In genomic region chr15:91586542-91586941, GRCh38 we compare ENCODE assay signal across 2 cellular contexts.
TF ChIP-seq lines count a peak whose summit lies in the region.

No MANE protein-coding gene starts in this region.

TF ChIP-seq in liver, 16 proteins besides CTCF, POLR2A, EP300 and RAD21 (continued from another document):
- TF ChIP-seq ZBTB33 (IDR thresholded peaks at IDR 0.05) (peak; percentile 27), GABPA (IDR thresholded peaks at IDR 0.05 in 1 of 2, conservative IDR thresholded peaks at IDR 0.05 in 1 of 2) (no peak), HNF4G (IDR thresholded peaks at IDR 0.05) (no peak), SP1 (IDR thresholded peaks at IDR 0.05) (no peak), EGR1 (IDR thresholded peaks at IDR 0.05; ENCODE audit: low read depth in 2 of 2) (no peak), TAF1 (conservative IDR thresholded peaks at IDR 0.05) (no peak), HNF4A (conservative IDR thresholded peaks at IDR 0.05) (peak; percentile 24 to 51), FOXA1 (IDR thresholded peaks at IDR 0.05) (no peak), RXRA (IDR thresholded peaks at IDR 0.05) (peak in 1 of 2 donors; percentile 52), MAX (IDR thresholded peaks at IDR 0.05) (peak; percentile 33)
- TF ChIP-seq, protein P1, sequence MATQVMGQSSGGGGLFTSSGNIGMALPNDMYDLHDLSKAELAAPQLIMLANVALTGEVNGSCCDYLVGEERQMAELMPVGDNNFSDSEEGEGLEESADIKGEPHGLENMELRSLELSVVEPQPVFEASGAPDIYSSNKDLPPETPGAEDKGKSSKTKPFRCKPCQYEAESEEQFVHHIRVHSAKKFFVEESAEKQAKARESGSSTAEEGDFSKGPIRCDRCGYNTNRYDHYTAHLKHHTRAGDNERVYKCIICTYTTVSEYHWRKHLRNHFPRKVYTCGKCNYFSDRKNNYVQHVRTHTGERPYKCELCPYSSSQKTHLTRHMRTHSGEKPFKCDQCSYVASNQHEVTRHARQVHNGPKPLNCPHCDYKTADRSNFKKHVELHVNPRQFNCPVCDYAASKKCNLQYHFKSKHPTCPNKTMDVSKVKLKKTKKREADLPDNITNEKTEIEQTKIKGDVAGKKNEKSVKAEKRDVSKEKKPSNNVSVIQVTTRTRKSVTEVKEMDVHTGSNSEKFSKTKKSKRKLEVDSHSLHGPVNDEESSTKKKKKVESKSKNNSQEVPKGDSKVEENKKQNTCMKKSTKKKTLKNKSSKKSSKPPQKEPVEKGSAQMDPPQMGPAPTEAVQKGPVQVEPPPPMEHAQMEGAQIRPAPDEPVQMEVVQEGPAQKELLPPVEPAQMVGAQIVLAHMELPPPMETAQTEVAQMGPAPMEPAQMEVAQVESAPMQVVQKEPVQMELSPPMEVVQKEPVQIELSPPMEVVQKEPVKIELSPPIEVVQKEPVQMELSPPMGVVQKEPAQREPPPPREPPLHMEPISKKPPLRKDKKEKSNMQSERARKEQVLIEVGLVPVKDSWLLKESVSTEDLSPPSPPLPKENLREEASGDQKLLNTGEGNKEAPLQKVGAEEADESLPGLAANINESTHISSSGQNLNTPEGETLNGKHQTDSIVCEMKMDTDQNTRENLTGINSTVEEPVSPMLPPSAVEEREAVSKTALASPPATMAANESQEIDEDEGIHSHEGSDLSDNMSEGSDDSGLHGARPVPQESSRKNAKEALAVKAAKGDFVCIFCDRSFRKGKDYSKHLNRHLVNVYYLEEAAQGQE (IDR thresholded peaks at IDR 0.05), result no peak
- TF ChIP-seq, protein P2, sequence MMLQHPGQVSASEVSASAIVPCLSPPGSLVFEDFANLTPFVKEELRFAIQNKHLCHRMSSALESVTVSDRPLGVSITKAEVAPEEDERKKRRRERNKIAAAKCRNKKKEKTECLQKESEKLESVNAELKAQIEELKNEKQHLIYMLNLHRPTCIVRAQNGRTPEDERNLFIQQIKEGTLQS (IDR thresholded peaks at IDR 0.05), result no peak
TF ChIP-seq in liver: peak in this region for 6.

TF ChIP-seq in HepG2, 621 proteins besides CTCF, POLR2A, EP300 and RAD21:
- TF ChIP-seq, protein P3, sequence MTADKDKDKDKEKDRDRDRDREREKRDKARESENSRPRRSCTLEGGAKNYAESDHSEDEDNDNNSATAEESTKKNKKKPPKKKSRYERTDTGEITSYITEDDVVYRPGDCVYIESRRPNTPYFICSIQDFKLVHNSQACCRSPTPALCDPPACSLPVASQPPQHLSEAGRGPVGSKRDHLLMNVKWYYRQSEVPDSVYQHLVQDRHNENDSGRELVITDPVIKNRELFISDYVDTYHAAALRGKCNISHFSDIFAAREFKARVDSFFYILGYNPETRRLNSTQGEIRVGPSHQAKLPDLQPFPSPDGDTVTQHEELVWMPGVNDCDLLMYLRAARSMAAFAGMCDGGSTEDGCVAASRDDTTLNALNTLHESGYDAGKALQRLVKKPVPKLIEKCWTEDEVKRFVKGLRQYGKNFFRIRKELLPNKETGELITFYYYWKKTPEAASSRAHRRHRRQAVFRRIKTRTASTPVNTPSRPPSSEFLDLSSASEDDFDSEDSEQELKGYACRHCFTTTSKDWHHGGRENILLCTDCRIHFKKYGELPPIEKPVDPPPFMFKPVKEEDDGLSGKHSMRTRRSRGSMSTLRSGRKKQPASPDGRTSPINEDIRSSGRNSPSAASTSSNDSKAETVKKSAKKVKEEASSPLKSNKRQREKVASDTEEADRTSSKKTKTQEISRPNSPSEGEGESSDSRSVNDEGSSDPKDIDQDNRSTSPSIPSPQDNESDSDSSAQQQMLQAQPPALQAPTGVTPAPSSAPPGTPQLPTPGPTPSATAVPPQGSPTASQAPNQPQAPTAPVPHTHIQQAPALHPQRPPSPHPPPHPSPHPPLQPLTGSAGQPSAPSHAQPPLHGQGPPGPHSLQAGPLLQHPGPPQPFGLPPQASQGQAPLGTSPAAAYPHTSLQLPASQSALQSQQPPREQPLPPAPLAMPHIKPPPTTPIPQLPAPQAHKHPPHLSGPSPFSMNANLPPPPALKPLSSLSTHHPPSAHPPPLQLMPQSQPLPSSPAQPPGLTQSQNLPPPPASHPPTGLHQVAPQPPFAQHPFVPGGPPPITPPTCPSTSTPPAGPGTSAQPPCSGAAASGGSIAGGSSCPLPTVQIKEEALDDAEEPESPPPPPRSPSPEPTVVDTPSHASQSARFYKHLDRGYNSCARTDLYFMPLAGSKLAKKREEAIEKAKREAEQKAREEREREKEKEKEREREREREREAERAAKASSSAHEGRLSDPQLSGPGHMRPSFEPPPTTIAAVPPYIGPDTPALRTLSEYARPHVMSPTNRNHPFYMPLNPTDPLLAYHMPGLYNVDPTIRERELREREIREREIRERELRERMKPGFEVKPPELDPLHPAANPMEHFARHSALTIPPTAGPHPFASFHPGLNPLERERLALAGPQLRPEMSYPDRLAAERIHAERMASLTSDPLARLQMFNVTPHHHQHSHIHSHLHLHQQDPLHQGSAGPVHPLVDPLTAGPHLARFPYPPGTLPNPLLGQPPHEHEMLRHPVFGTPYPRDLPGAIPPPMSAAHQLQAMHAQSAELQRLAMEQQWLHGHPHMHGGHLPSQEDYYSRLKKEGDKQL (CRISPR knock-in tag; IDR thresholded peaks at IDR 0.05; ENCODE audit: low read depth), result no peak
- TF ChIP-seq ZNF446 (CRISPR knock-in tag; IDR thresholded peaks at IDR 0.05), result no peak
- TF ChIP-seq MED13 (CRISPR knock-in tag; IDR thresholded peaks at IDR 0.05), result no peak
- no peak for TF ChIP-seq ZGPAT (CRISPR knock-in tag; IDR thresholded peaks at IDR 0.05)
- TF ChIP-seq ZNF629 (CRISPR knock-in tag; conservative IDR thresholded peaks at IDR 0.05), result no peak
- no peak for TF ChIP-seq KLF13 (CRISPR knock-in tag; IDR thresholded peaks at IDR 0.05)
- TF ChIP-seq, protein P4, sequence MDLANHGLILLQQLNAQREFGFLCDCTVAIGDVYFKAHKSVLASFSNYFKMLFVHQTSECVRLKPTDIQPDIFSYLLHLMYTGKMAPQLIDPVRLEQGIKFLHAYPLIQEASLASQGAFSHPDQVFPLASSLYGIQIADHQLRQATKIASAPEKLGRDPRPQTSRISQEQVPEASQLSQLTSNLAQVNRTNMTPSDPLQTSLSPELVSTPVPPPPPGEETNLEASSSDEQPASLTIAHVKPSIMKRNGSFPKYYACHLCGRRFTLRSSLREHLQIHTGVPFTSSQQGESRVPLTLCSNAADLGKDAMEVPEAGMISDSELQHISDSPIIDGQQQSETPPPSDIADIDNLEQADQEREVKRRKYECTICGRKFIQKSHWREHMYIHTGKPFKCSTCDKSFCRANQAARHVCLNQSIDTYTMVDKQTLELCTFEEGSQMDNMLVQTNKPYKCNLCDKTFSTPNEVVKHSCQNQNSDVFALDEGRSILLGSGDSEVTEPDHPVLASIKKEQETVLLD (CRISPR knock-in tag; IDR thresholded peaks at IDR 0.05; ENCODE audit: low read depth), result no peak
- TF ChIP-seq ZNF557 (CRISPR knock-in tag; IDR thresholded peaks at IDR 0.05), result no peak
